In the genomic region with DNA sequence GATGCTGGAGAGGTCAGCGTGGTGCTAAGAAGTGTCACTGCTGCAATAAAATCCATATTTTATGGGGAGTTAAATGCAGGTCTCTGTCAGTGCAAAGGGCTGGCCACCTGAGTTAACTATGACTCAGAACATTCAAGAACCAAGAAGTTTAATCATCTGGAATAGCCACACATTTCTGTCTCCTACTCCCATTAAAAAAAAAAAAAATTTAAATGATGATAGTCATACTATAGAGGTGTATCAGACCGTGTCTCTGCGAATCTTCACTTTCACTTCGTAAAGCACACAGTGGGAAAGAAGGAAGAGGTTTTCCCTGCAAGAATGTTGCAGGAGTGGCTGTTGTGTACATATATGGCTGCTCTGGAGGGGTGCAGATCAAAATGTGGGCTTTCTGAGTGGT, we compare ENCODE assay signal across 9 cellular contexts. TPM values are rescaled to one million over a fixed set of nuclear protein-coding genes. Genes with fewer than 3 reads are reported as not detected.
A peak's percentile ranks its signal among the peaks of the same experiment; 100 is the strongest.
DNase-seq lines count a peak whose midpoint lies in the region; ATAC-seq, FAIRE-seq and TF ChIP-seq lines count a peak whose summit lies in the region.
"Had no signal": no experiment of that assay in that cellular context is flagged by ENCODE, and none has a peak within 500 bp of the region (broad histone marks: within the 10 kb centered on the region; RNA-seq: fewer than 3 reads in every experiment).

No MANE protein-coding gene starts in this region.

- no peaks in the 10 kb centered on the region for H3K9me3 ChIP-seq in small intestine (ENCODE audit: control insufficient read depth, low read depth)

- in situ Hi-C loops in astrocyte of the spinal cord (cut with HindIII; ENCODE audit: low sequenced_read_pairs), result no loop called here

- WGBS in small intestine, 3 donors, result 10 to 21% (median 15%) methylated on average over 4 of the region's 4 CpGs

- H3K36me3 ChIP-seq in small intestine (ENCODE audit: control insufficient read depth in 2 of 2, insufficient read depth in 2 of 2, low read length in 2 of 2), result no peaks in the 10 kb centered on the region

- DNase-seq in HK-2 (ENCODE audit: unreplicated experiment) (peak; percentile 37), astrocyte of the spinal cord (ENCODE audit: low read depth, low spot score) (peak; percentile 20), kidney glomerular epithelial cell (lab: John Stamatoyannopoulos, UW) (peak; percentile 77), small intestine (peak; percentile 31), posterior vena cava (ENCODE audit: low spot score) (no peak), NCI-H2171 (lab: John Stamatoyannopoulos, UW) (no peak)

- peaks cover 0 to 12% of the 10 kb centered on the region in 2 donors for H3K27me3 ChIP-seq in small intestine (ENCODE audit: control insufficient read depth in 2 of 2, insufficient read depth in 2 of 2, low read length in 2 of 2)

- H3K27ac ChIP-seq in small intestine (ENCODE audit: low read depth in 1 of 2, low read length in 1 of 2), result no peak overlapping the region
- H3K27ac ChIP-seq: epithelial cell of prostate had no signal

- H3K4me3 ChIP-seq in astrocyte of the spinal cord (ENCODE audit: low read depth, low read length), result peak overlapping the region; percentile 89
- peak overlapping the region in 1 of 2 donors; percentile 54 for H3K4me3 ChIP-seq in small intestine (ENCODE audit: low read depth in 1 of 2, low read length in 2 of 2)

- no peak for TF ChIP-seq CTCF in astrocyte of the spinal cord (IDR thresholded peaks at IDR 0.05; ENCODE audit: low read depth, low read length)

- no peaks in the 10 kb centered on the region for H3K4me1 ChIP-seq in small intestine (ENCODE audit: control insufficient read depth in 2 of 2, insufficient read depth in 1 of 2, low read depth in 1 of 2, low read length in 1 of 2)

- intact Hi-C loops in posterior vena cava (cut with DNase I), result loop anchor here in 1 of 2 donors (5.0 kb wide), 1 partner anchor 653 kb away; no protein-coding TSS in a partner anchor

- no peak for FAIRE-seq in small intestine (lab: Jason Lieb, UNC)

- no peak for ATAC-seq in GM19455 (IDR thresholded peaks at IDR 0.05; ENCODE audit: unreplicated experiment)
- ATAC-seq in HG02884 (IDR thresholded peaks at IDR 0.05; ENCODE audit: unreplicated experiment), result no peak

RNA-seq across cellular contexts. Expression of a gene that starts 1.4 kb away (rescaled TPM):
- 1 to 10 TPM in 1 of 3 donors, under 1 TPM in 2; 0.22 to 2.4 (median 0.54) TPM for polyA plus RNA-seq in small intestine
- 1 to 10 TPM; 6.0 to 7.6 TPM for total RNA-seq in posterior vena cava

Comparison
In these comparisons a context has a peak if more than half of its experiments do, and no peak if none do; other contexts are left out.
1. DNase-seq: peak in HK-2 (single experiment), astrocyte of the spinal cord (single experiment), kidney glomerular epithelial cell (single experiment) and small intestine (single experiment); none in posterior vena cava (single experiment) and NCI-H2171 (single experiment).